Comparison of ENCODE assay signal across 8 cellular contexts in genomic region chr11:57667065-57667714, GRCh38. TPM values are rescaled to one million over a fixed set of nuclear protein-coding genes. Genes with fewer than 3 reads are reported as not detected.
DNase-seq lines count a peak whose midpoint lies in the region; ATAC-seq and TF ChIP-seq lines count a peak whose summit lies in the region.

No MANE protein-coding gene starts in this region.

- under 1% methylated on average over 34 of the region's 34 CpGs for WGBS in liver

- DNase-seq in CD1c-positive myeloid dendritic cell (ENCODE audit: extremely low spot score): peak; percentile 96
- peak; percentile 97 for DNase-seq in NCI-H748 treated with DMSO at 0.1 percent for 48 hours (lab: John Stamatoyannopoulos, UW)
- peak; percentile 86 to 91 for DNase-seq in activated CD4-positive, alpha-beta T cell treated with anti-CD3 and anti-CD28 coated beads, Interleukin-2, amount 50 U/mL, for 48 hours
- DNase-seq in dermis microvascular lymphatic vessel endothelial cell (ENCODE audit: low read depth in 2 of 2): peak; percentile 99
- DNase-seq in stimulated activated CD4-positive, alpha-beta T cell treated with anti-CD3 and anti-CD28 coated beads, Interleukin-4, amount 100 ng/mL, for 1 hour: peak; percentile 86

- peaks cover 0 to 8% (median 4%) of the 10 kb centered on the region in 4 donors for H3K36me3 ChIP-seq in liver (ENCODE audit: control insufficient read depth in 4 of 4, insufficient read depth in 3 of 4, low read depth in 1 of 4, low read length in 3 of 4)

- TF ChIP-seq CTCF in liver (IDR thresholded peaks at IDR 0.05; ENCODE audit: low read depth, low read length, missing input control): no peak

- H3K4me3 ChIP-seq in liver (ENCODE audit: low read depth in 1 of 3, low read length in 3 of 3): peak overlapping the region; percentile 66 to 98 (median 96)

- peaks cover 2 to 23% (median 16%) of the 10 kb centered on the region in 4 donors for H3K4me1 ChIP-seq in liver (ENCODE audit: control insufficient read depth in 4 of 4, insufficient read depth in 4 of 4, low read length in 3 of 4)

- peak in 1 of 2 donors; percentile 18 for TF ChIP-seq RAD21 in liver (IDR thresholded peaks at IDR 0.05)

- H3K27ac ChIP-seq in liver (ENCODE audit: low read depth in 1 of 2, low read length in 2 of 2): peak overlapping the region; percentile 97 to 99

- peak overlapping the region; percentile 95 to 98 for H3K9ac ChIP-seq in liver (ENCODE audit: low read depth in 1 of 2, low read length in 2 of 2)

- ATAC-seq in GM19397 (IDR thresholded peaks at IDR 0.05; ENCODE audit: unreplicated experiment) (peak; percentile 59), HG03565 (IDR thresholded peaks at IDR 0.05; ENCODE audit: unreplicated experiment) (peak; percentile 42)

- H3K27me3 ChIP-seq in liver (ENCODE audit: control insufficient read depth in 4 of 4, insufficient read depth in 4 of 4, low read length in 3 of 4): no peaks in the 10 kb centered on the region

- H3K9me3 ChIP-seq in liver (ENCODE audit: control insufficient read depth in 4 of 4, low read length in 3 of 4): no peaks in the 10 kb centered on the region

TF ChIP-seq in liver, 16 proteins besides CTCF, POLR2A, EP300 and RAD21:
- TF ChIP-seq GABPA (IDR thresholded peaks at IDR 0.05 in 1 of 2, conservative IDR thresholded peaks at IDR 0.05 in 1 of 2): peak; percentile 59 to 85
- peak; percentile 52 for TF ChIP-seq TAF1 (conservative IDR thresholded peaks at IDR 0.05)
- no peak for TF ChIP-seq MAX (IDR thresholded peaks at IDR 0.05)
- no peak for TF ChIP-seq FOXA2 (IDR thresholded peaks at IDR 0.05)
- TF ChIP-seq REST (IDR thresholded peaks at IDR 0.05): peak; percentile 67
- no peak for TF ChIP-seq HNF4G (IDR thresholded peaks at IDR 0.05)
- peak; percentile 94 for TF ChIP-seq SP1 (IDR thresholded peaks at IDR 0.05)
- peak; percentile 80 for TF ChIP-seq YY1 (IDR thresholded peaks at IDR 0.05)
- no peak for TF ChIP-seq FOXA1 (IDR thresholded peaks at IDR 0.05)
- peak in 1 of 2 donors; percentile 56 for TF ChIP-seq EGR1 (IDR thresholded peaks at IDR 0.05; ENCODE audit: low read depth in 2 of 2)
- TF ChIP-seq NR2F2 (IDR thresholded peaks at IDR 0.05): peak; percentile 73
- TF ChIP-seq ATF3 (IDR thresholded peaks at IDR 0.05): peak; percentile 53
- TF ChIP-seq RXRA (IDR thresholded peaks at IDR 0.05): peak; percentile 52 to 57
- TF ChIP-seq ZBTB33 (IDR thresholded peaks at IDR 0.05): no peak
- TF ChIP-seq HNF4A (conservative IDR thresholded peaks at IDR 0.05): peak in 1 of 2 donors; percentile 75
- TF ChIP-seq JUND (IDR thresholded peaks at IDR 0.05): peak in 1 of 2 donors; percentile 61

RNA-seq across cellular contexts. Expression of gene ZDHHC5, which starts 0.7 kb away (rescaled TPM):
- total RNA-seq in dermis microvascular lymphatic vessel endothelial cell (29.7 and 42.1 TPM in 2 replicates), liver (10 to 100 TPM; 27.1 to 31.4 TPM)
- polyA plus RNA-seq in liver: 10 to 100 TPM in 1 of 2 donors, 1 to 10 TPM in 1; 7.2 to 25.1 TPM

RNA-seq across cellular contexts. Expression of gene CLP1, which starts 9.6 kb away (rescaled TPM):
- 17.5 and 23.8 TPM in 2 replicates for total RNA-seq in dermis microvascular lymphatic vessel endothelial cell
- total RNA-seq in liver: 10 to 100 TPM; 10.1 to 12.3 TPM
- polyA plus RNA-seq in liver: 1 to 10 TPM; 5.9 to 6.6 TPM

RNA-seq across cellular contexts. Expression of gene YPEL4, which starts 17.5 kb away (rescaled TPM):
- total RNA-seq in dermis microvascular lymphatic vessel endothelial cell (0.13 TPM in 2 replicates), liver (10 to 100 TPM in 1 of 2 donors, under 1 TPM in 1; 0.08 to 19.9 TPM)
- polyA plus RNA-seq in liver: under 1 TPM; 0.14 to 0.31 TPM

RNA-seq across cellular contexts. Expression of gene MED19, which starts 44.8 kb away (rescaled TPM):
- total RNA-seq in dermis microvascular lymphatic vessel endothelial cell (8.2 and 11.5 TPM in 2 replicates), liver (1 to 10 TPM; 4.4 to 5.6 TPM)
- 10 to 100 TPM in 1 of 2 donors, 1 to 10 TPM in 1; 7.5 to 11.3 TPM for polyA plus RNA-seq in liver

RNA-seq across cellular contexts. Expression of gene TMX2, which starts 45.2 kb away (rescaled TPM):
- total RNA-seq in dermis microvascular lymphatic vessel endothelial cell: 42.1 and 55.6 TPM in 2 replicates
- total RNA-seq in liver: 10 to 100 TPM; 43.3 to 48.3 TPM
- 10 to 100 TPM; 69.8 to 70.9 TPM for polyA plus RNA-seq in liver

Comparison
In these comparisons a context has a peak if more than half of its experiments do, and no peak if none do; other contexts are left out.
1. Peak in every context shown above with its lines: DNase-seq, ATAC-seq, H3K4me3 ChIP-seq and H3K27ac ChIP-seq.